ENCODE assay signal across 1 cellular context in the genomic region with DNA sequence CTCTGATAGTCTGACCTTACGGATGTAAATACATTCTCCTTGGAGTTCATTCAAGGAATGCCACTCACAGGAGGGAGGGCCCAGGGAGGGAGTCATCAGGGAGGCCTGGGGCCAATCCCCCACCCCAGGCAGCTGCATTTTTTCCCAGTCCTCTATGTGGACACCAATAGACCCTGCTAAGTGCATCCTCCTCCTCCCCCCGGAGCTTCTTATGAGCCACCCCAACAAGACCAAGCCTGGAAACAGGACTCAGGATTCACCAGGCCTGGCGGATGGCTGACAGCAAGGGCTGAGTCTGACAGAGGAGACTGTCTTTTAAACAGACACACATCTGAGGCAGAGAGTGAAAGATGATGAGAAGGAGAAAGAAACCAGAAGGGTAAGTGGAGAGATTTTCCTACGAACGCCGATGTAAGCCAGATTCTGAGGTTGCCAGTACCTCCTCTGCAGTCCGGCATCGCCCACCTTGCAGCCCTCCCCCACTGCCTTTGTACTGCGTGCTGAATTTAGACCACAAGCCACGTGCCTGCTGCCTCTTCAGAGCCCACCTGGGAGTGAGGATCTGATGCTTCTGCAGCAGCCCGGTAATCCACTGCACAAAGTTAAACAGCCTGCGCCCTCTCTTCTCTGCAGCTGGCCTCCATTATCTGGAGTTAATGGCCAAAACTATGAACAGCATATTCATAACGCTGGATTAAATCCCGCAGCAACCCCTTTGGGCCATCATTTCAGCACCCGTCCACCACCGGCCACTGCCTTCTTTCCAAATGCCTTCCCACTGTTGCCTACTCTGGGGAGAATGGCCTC.
TF ChIP-seq lines count a peak whose summit lies in the region.

No MANE protein-coding gene starts in this region.

TF ChIP-seq in H1, 55 proteins besides CTCF, POLR2A, EP300 and RAD21:
- TF ChIP-seq, protein P1, sequence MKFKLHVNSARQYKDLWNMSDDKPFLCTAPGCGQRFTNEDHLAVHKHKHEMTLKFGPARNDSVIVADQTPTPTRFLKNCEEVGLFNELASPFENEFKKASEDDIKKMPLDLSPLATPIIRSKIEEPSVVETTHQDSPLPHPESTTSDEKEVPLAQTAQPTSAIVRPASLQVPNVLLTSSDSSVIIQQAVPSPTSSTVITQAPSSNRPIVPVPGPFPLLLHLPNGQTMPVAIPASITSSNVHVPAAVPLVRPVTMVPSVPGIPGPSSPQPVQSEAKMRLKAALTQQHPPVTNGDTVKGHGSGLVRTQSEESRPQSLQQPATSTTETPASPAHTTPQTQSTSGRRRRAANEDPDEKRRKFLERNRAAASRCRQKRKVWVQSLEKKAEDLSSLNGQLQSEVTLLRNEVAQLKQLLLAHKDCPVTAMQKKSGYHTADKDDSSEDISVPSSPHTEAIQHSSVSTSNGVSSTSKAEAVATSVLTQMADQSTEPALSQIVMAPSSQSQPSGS (IDR thresholded peaks at IDR 0.05; ENCODE audit: low read length), result no peak
- TF ChIP-seq POU5F1 (IDR thresholded peaks at IDR 0.05; ENCODE audit: low read depth, low read length) (no peak), CREB1 (IDR thresholded peaks at IDR 0.05) (no peak), TEAD4 (IDR thresholded peaks at IDR 0.05; ENCODE audit: low read depth, low read length) (no peak), CEBPB (IDR thresholded peaks at IDR 0.05; ENCODE audit: low read depth, low read length) (no peak), RNF2 (IDR thresholded peaks at IDR 0.05; ENCODE audit: borderline replicate concordance, low read depth, low read length, missing control alignments, poor library complexity, severe bottlenecking) (no peak), CTBP2 (IDR thresholded peaks at IDR 0.05; ENCODE audit: borderline replicate concordance, insufficient read depth, insufficient read length, low read length) (no peak), BACH1 (IDR thresholded peaks at IDR 0.05; ENCODE audit: low read length) (no peak), EZH2 (IDR thresholded peaks at IDR 0.05; ENCODE audit: low read depth, low read length, severe bottlenecking) (no peak), BRCA1 (IDR thresholded peaks at IDR 0.05; ENCODE audit: low read depth, low read length) (no peak), JUND (IDR thresholded peaks at IDR 0.05; ENCODE audit: low read length) (no peak), SUZ12 (IDR thresholded peaks at IDR 0.05; ENCODE audit: low read length) (no peak), KDM4A (IDR thresholded peaks at IDR 0.05; ENCODE audit: low read depth, low read length, severe bottlenecking) (peak; percentile 26), KDM1A (IDR thresholded peaks at IDR 0.05; ENCODE audit: borderline replicate concordance, low read length) (no peak), YY1 (IDR thresholded peaks at IDR 0.05; ENCODE audit: low read depth, low read length) (no peak), HDAC6 (IDR thresholded peaks at IDR 0.05; ENCODE audit: low read depth, low read length) (no peak), SP2 (IDR thresholded peaks at IDR 0.05; ENCODE audit: low read length) (no peak), ASH2L (IDR thresholded peaks at IDR 0.05; ENCODE audit: low read length) (peak; percentile 82), JUN (IDR thresholded peaks at IDR 0.05; ENCODE audit: low read depth, low read length) (no peak), SIRT6 (IDR thresholded peaks at IDR 0.05; ENCODE audit: low read length) (no peak), RBBP5 (IDR thresholded peaks at IDR 0.05; ENCODE audit: borderline replicate concordance, low read depth, low read length) (peak; percentile 72), POLR2AphosphoS5 (IDR thresholded peaks at IDR 0.05; ENCODE audit: low read depth, low read length) (0 out of 2 replicates have a peak, but pooled peaks have one; percentile 23), GTF2F1 (IDR thresholded peaks at IDR 0.05; ENCODE audit: borderline replicate concordance, low read depth, low read length) (no peak), PHF8 (conservative IDR thresholded peaks at IDR 0.05; ENCODE audit: low read depth, low read length) (no peak), TAF7 (optimal IDR thresholded peaks at IDR 0.05; ENCODE audit: borderline replicate concordance, low read depth, low read length) (no peak), NRF1 (IDR thresholded peaks at IDR 0.05; ENCODE audit: low read depth, low read length) (no peak), TAF1 (IDR thresholded peaks at IDR 0.05; ENCODE audit: low read depth, low read length) (0 out of 2 replicates have a peak, but pooled peaks have one; percentile 9), SIN3A (conservative IDR thresholded peaks at IDR 0.05 in 1 of 2, IDR thresholded peaks at IDR 0.05 in 1 of 2; ENCODE audit: low read depth in 1 of 2, low read length in 2 of 2) (no peak), SP4 (IDR thresholded peaks at IDR 0.05; ENCODE audit: low read length) (no peak), SAP30 (IDR thresholded peaks at IDR 0.05; ENCODE audit: insufficient read depth, insufficient replicate concordance, low read length) (no peak), TBP (IDR thresholded peaks at IDR 0.05; ENCODE audit: low read depth, low read length) (no peak), MAFK (IDR thresholded peaks at IDR 0.05; ENCODE audit: low read depth, low read length) (no peak), CBX5 (IDR thresholded peaks at IDR 0.05; ENCODE audit: low read depth, low read length) (no peak), FOSL1 (IDR thresholded peaks at IDR 0.05; ENCODE audit: insufficient read depth, low read depth, low read length) (no peak), SRF (IDR thresholded peaks at IDR 0.05; ENCODE audit: low read depth, low read length) (no peak), TCF12 (IDR thresholded peaks at IDR 0.05; ENCODE audit: low read depth, low read length) (no peak), EGR1 (IDR thresholded peaks at IDR 0.05; ENCODE audit: borderline replicate concordance, low read depth, low read length) (no peak), SIX5 (IDR thresholded peaks at IDR 0.05; ENCODE audit: low read depth, low read length) (no peak), CBX8 (IDR thresholded peaks at IDR 0.05; ENCODE audit: borderline replicate concordance, low read depth, low read length) (no peak), SP1 (IDR thresholded peaks at IDR 0.05; ENCODE audit: low read depth, low read length) (no peak), GABPA (IDR thresholded peaks at IDR 0.05; ENCODE audit: borderline replicate concordance, insufficient read depth, low read length) (no peak), RFX5 (IDR thresholded peaks at IDR 0.05; ENCODE audit: borderline replicate concordance, low read depth, low read length) (no peak), KDM5A (IDR thresholded peaks at IDR 0.05; ENCODE audit: low read length) (no peak), BCL11A (IDR thresholded peaks at IDR 0.05; ENCODE audit: low read depth in 2 of 2, low read length in 2 of 2) (no peak), RXRA (IDR thresholded peaks at IDR 0.05; ENCODE audit: insufficient read depth, low read depth, low read length) (no peak), HDAC2 (IDR thresholded peaks at IDR 0.05; ENCODE audit: borderline replicate concordance in 1 of 2, low read depth in 2 of 2, low read length in 2 of 2) (no peak), NANOG (IDR thresholded peaks at IDR 0.05; ENCODE audit: insufficient read depth, low read depth, low read length, poor library complexity, severe bottlenecking) (no peak), CHD1 (IDR thresholded peaks at IDR 0.05; ENCODE audit: low read depth, low read length) (no peak), CHD2 (IDR thresholded peaks at IDR 0.05; ENCODE audit: low read length) (no peak), ZNF274 (IDR thresholded peaks at IDR 0.05; ENCODE audit: borderline replicate concordance, extremely low read depth, low read length) (no peak)
- TF ChIP-seq, protein P2, sequence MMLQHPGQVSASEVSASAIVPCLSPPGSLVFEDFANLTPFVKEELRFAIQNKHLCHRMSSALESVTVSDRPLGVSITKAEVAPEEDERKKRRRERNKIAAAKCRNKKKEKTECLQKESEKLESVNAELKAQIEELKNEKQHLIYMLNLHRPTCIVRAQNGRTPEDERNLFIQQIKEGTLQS (IDR thresholded peaks at IDR 0.05; ENCODE audit: insufficient read depth, low read depth, low read length), result no peak
- TF ChIP-seq, protein P3, sequence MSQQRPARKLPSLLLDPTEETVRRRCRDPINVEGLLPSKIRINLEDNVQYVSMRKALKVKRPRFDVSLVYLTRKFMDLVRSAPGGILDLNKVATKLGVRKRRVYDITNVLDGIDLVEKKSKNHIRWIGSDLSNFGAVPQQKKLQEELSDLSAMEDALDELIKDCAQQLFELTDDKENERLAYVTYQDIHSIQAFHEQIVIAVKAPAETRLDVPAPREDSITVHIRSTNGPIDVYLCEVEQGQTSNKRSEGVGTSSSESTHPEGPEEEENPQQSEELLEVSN (IDR thresholded peaks at IDR 0.05), result peak; percentile 69
- TF ChIP-seq, protein P4, sequence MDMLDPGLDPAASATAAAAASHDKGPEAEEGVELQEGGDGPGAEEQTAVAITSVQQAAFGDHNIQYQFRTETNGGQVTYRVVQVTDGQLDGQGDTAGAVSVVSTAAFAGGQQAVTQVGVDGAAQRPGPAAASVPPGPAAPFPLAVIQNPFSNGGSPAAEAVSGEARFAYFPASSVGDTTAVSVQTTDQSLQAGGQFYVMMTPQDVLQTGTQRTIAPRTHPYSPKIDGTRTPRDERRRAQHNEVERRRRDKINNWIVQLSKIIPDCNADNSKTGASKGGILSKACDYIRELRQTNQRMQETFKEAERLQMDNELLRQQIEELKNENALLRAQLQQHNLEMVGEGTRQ (IDR thresholded peaks at IDR 0.05; ENCODE audit: low read length), result no peak
- TF ChIP-seq, protein P5, sequence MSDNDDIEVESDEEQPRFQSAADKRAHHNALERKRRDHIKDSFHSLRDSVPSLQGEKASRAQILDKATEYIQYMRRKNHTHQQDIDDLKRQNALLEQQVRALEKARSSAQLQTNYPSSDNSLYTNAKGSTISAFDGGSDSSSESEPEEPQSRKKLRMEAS (IDR thresholded peaks at IDR 0.05), result peak; percentile 94
- TF ChIP-seq, protein P6, sequence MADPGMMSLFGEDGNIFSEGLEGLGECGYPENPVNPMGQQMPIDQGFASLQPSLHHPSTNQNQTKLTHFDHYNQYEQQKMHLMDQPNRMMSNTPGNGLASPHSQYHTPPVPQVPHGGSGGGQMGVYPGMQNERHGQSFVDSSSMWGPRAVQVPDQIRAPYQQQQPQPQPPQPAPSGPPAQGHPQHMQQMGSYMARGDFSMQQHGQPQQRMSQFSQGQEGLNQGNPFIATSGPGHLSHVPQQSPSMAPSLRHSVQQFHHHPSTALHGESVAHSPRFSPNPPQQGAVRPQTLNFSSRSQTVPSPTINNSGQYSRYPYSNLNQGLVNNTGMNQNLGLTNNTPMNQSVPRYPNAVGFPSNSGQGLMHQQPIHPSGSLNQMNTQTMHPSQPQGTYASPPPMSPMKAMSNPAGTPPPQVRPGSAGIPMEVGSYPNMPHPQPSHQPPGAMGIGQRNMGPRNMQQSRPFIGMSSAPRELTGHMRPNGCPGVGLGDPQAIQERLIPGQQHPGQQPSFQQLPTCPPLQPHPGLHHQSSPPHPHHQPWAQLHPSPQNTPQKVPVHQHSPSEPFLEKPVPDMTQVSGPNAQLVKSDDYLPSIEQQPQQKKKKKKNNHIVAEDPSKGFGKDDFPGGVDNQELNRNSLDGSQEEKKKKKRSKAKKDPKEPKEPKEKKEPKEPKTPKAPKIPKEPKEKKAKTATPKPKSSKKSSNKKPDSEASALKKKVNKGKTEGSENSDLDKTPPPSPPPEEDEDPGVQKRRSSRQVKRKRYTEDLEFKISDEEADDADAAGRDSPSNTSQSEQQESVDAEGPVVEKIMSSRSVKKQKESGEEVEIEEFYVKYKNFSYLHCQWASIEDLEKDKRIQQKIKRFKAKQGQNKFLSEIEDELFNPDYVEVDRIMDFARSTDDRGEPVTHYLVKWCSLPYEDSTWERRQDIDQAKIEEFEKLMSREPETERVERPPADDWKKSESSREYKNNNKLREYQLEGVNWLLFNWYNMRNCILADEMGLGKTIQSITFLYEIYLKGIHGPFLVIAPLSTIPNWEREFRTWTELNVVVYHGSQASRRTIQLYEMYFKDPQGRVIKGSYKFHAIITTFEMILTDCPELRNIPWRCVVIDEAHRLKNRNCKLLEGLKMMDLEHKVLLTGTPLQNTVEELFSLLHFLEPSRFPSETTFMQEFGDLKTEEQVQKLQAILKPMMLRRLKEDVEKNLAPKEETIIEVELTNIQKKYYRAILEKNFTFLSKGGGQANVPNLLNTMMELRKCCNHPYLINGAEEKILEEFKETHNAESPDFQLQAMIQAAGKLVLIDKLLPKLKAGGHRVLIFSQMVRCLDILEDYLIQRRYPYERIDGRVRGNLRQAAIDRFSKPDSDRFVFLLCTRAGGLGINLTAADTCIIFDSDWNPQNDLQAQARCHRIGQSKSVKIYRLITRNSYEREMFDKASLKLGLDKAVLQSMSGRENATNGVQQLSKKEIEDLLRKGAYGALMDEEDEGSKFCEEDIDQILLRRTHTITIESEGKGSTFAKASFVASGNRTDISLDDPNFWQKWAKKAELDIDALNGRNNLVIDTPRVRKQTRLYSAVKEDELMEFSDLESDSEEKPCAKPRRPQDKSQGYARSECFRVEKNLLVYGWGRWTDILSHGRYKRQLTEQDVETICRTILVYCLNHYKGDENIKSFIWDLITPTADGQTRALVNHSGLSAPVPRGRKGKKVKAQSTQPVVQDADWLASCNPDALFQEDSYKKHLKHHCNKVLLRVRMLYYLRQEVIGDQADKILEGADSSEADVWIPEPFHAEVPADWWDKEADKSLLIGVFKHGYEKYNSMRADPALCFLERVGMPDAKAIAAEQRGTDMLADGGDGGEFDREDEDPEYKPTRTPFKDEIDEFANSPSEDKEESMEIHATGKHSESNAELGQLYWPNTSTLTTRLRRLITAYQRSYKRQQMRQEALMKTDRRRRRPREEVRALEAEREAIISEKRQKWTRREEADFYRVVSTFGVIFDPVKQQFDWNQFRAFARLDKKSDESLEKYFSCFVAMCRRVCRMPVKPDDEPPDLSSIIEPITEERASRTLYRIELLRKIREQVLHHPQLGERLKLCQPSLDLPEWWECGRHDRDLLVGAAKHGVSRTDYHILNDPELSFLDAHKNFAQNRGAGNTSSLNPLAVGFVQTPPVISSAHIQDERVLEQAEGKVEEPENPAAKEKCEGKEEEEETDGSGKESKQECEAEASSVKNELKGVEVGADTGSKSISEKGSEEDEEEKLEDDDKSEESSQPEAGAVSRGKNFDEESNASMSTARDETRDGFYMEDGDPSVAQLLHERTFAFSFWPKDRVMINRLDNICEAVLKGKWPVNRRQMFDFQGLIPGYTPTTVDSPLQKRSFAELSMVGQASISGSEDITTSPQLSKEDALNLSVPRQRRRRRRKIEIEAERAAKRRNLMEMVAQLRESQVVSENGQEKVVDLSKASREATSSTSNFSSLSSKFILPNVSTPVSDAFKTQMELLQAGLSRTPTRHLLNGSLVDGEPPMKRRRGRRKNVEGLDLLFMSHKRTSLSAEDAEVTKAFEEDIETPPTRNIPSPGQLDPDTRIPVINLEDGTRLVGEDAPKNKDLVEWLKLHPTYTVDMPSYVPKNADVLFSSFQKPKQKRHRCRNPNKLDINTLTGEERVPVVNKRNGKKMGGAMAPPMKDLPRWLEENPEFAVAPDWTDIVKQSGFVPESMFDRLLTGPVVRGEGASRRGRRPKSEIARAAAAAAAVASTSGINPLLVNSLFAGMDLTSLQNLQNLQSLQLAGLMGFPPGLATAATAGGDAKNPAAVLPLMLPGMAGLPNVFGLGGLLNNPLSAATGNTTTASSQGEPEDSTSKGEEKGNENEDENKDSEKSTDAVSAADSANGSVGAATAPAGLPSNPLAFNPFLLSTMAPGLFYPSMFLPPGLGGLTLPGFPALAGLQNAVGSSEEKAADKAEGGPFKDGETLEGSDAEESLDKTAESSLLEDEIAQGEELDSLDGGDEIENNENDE (IDR thresholded peaks at IDR 0.05; ENCODE audit: insufficient replicate concordance, low read length), result no peak
